Comparison of ENCODE assay signal across 12 cellular contexts in genomic region chr14:95480887-95481226, GRCh38. TPM values are rescaled to one million over a fixed set of nuclear protein-coding genes. Genes with fewer than 3 reads are reported as not detected.
A peak's percentile ranks its signal among the peaks of the same experiment; 100 is the strongest.
DNase-seq lines count a peak whose midpoint lies in the region; ATAC-seq and TF ChIP-seq lines count a peak whose summit lies in the region.
"Had no signal": no experiment of that assay in that cellular context is flagged by ENCODE, and none has a peak within 500 bp of the region (broad histone marks: within the 10 kb centered on the region; RNA-seq: fewer than 3 reads in every experiment).

No MANE protein-coding gene starts in this region.

- intact Hi-C loops in right cardiac atrium (cut with DNase I): no loop called here
- intact Hi-C loops in cardiac septum (cut with DNase I): loop anchor here (5.0 kb wide), 1 partner anchor 36 kb away; the partner anchor contains the start of gene SYNE3
- intact Hi-C loops in vagina (cut with DNase I): no loop called here

- ATAC-seq in right cardiac atrium (no peak), left lobe of liver (no peak), GM21423 (IDR thresholded peaks at IDR 0.05; ENCODE audit: unreplicated experiment) (no peak), GM18909 (IDR thresholded peaks at IDR 0.05; ENCODE audit: poor library complexity, unreplicated experiment) (no peak)

- POLR2A ChIA-PET in activated CD4-positive, alpha-beta memory T cell treated with anti-CD3 and anti-CD28 coated beads, Interleukin-2, amount 10 ng/mL, durations not matched to agents 7 days and 5 days (lab: Charles Lee): interaction anchor here (0.9 to 2.5 kb wide), 9 partner anchors 15 to 53 kb away, joined by 3 to 12 read pairs (median 7); partner anchors contain the start of genes GLRX5 and SYNE3

- H3K9ac ChIP-seq in muscle layer of colon (ENCODE audit: low read length): no peak overlapping the region

- H3K4me3 ChIP-seq in right cardiac atrium (ENCODE audit: low read length) (no peak overlapping the region), muscle layer of colon (ENCODE audit: low read depth in 1 of 2, low read length in 2 of 2) (no peak overlapping the region), vagina (no peak overlapping the region)
- H3K4me3 ChIP-seq: SJSA1 had no signal

- no peaks in the 10 kb centered on the region for H3K9me3 Mint-ChIP-seq in activated CD4-positive, alpha-beta memory T cell treated with anti-CD3 and anti-CD28 coated beads, Interleukin-2, amount 10 ng/mL, durations not matched to agents 7 days and 5 days

- DNase-seq in right cardiac atrium (no peak), cardiac septum (ENCODE audit: low spot score) (no peak), vagina (ENCODE audit: extremely low spot score in 2 of 2) (no peak), left lobe of liver (ENCODE audit: low spot score) (no peak)
- DNase-seq in activated CD4-positive, alpha-beta memory T cell treated with anti-CD3 and anti-CD28 coated beads, Interleukin-2, amount 10 ng/mL, durations not matched to agents 7 days and 5 days: no peak
- DNase-seq: NCI-H345 had no signal

- H3K4me1 Mint-ChIP-seq in activated CD4-positive, alpha-beta memory T cell treated with anti-CD3 and anti-CD28 coated beads, Interleukin-2, amount 10 ng/mL, durations not matched to agents 7 days and 5 days: peaks cover 52% of the 10 kb centered on the region

- H3K36me3 Mint-ChIP-seq in activated CD4-positive, alpha-beta memory T cell treated with anti-CD3 and anti-CD28 coated beads, Interleukin-2, amount 10 ng/mL, durations not matched to agents 7 days and 5 days (ENCODE audit: low read depth): peaks cover 41% of the 10 kb centered on the region

- no peak for TF ChIP-seq POLR2A in vagina (IDR thresholded peaks at IDR 0.05)

- H3K4me3 Mint-ChIP-seq in activated CD4-positive, alpha-beta memory T cell treated with anti-CD3 and anti-CD28 coated beads, Interleukin-2, amount 10 ng/mL, durations not matched to agents 7 days and 5 days: no peak overlapping the region

- CTCF ChIA-PET in activated CD4-positive, alpha-beta memory T cell treated with anti-CD3 and anti-CD28 coated beads, Interleukin-2, amount 10 ng/mL, durations not matched to agents 7 days and 5 days (lab: Charles Lee): interaction anchor here (1.0 to 1.2 kb wide), 3 partner anchors 38 to 46 kb away, joined by 4 to 8 read pairs (median 4); no protein-coding TSS in a partner anchor

- H3K4me1 ChIP-seq in right cardiac atrium (ENCODE audit: control insufficient read depth, insufficient read depth, low read length) (peaks cover 25% of the 10 kb centered on the region), muscle layer of colon (ENCODE audit: insufficient read depth, low read length) (peaks cover 31% of the 10 kb centered on the region), vagina (peaks cover 86% of the 10 kb centered on the region)

- no peak for TF ChIP-seq CTCF in vagina (IDR thresholded peaks at IDR 0.05)

- H3K36me3 ChIP-seq in muscle layer of colon (ENCODE audit: insufficient read depth, low read length) (no peaks in the 10 kb centered on the region), vagina (no peaks in the 10 kb centered on the region)
- H3K36me3 ChIP-seq: SJSA1 had no signal

- 92% methylated on average over 9 of the region's 9 CpGs for WGBS in right cardiac atrium

- H3K27ac ChIP-seq in right cardiac atrium (ENCODE audit: low read length) (peak overlapping the region; percentile 19), muscle layer of colon (ENCODE audit: low read depth, low read length) (peak overlapping the region; percentile 7), vagina (peak overlapping the region; percentile 92)
- H3K27ac ChIP-seq: C4-2B, SJSA1 had no signal

- no peaks in the 10 kb centered on the region for H3K27me3 ChIP-seq in right cardiac atrium (ENCODE audit: control insufficient read depth, insufficient read depth)
- H3K27me3 ChIP-seq in muscle layer of colon (ENCODE audit: control insufficient read depth in 1 of 2, insufficient read depth in 2 of 2, low read length in 2 of 2): no peaks in the 10 kb centered on the region
- H3K27me3 ChIP-seq in vagina: no peaks in the 10 kb centered on the region
- H3K27me3 ChIP-seq: SJSA1 had no signal

- H3K27ac Mint-ChIP-seq in activated CD4-positive, alpha-beta memory T cell treated with anti-CD3 and anti-CD28 coated beads, Interleukin-2, amount 10 ng/mL, durations not matched to agents 7 days and 5 days: peak overlapping the region; percentile 79
- H3K27ac Mint-ChIP-seq: progenitor cell of endocrine pancreas had no signal

- H3K9me3 ChIP-seq in right cardiac atrium (ENCODE audit: control insufficient read depth, low read length) (no peaks in the 10 kb centered on the region), muscle layer of colon (ENCODE audit: low read length) (no peaks in the 10 kb centered on the region), vagina (no peaks in the 10 kb centered on the region)
- H3K9me3 ChIP-seq: SJSA1 had no signal

- H3K27me3 Mint-ChIP-seq in activated CD4-positive, alpha-beta memory T cell treated with anti-CD3 and anti-CD28 coated beads, Interleukin-2, amount 10 ng/mL, durations not matched to agents 7 days and 5 days: no peaks in the 10 kb centered on the region

RNA-seq across cellular contexts. Expression of gene SYNE3, which starts 35.6 kb away (rescaled TPM):
- total RNA-seq in right cardiac atrium (10 to 100 TPM; 12.1 to 18.0 (median 14.8) TPM), cardiac septum (12.4 TPM), vagina (27.0 TPM), left lobe of liver (13.6 TPM)
- 5.2 TPM for polyA plus RNA-seq in right cardiac atrium
- 10 to 100 TPM; 86.2 to 89.5 TPM for total RNA-seq in activated CD4-positive, alpha-beta memory T cell treated with anti-CD3 and anti-CD28 coated beads, Interleukin-2, amount 10 ng/mL, durations not matched to agents 7 days and 5 days

RNA-seq across cellular contexts. Expression of gene GLRX5, which starts 54.0 kb away (rescaled TPM):
- 10 to 100 TPM; 78.1 to 82.4 (median 78.7) TPM for total RNA-seq in right cardiac atrium
- 111 TPM for polyA plus RNA-seq in right cardiac atrium
- 61.8 TPM for total RNA-seq in cardiac septum
- 10 to 100 TPM; 30.4 to 34.5 TPM for total RNA-seq in activated CD4-positive, alpha-beta memory T cell treated with anti-CD3 and anti-CD28 coated beads, Interleukin-2, amount 10 ng/mL, durations not matched to agents 7 days and 5 days
- total RNA-seq in vagina: 20.4 TPM
- 31.4 TPM for total RNA-seq in left lobe of liver

Comparison
In these comparisons a context has a peak if more than half of its experiments do, and no peak if none do; other contexts are left out.
1. H3K27ac ChIP-seq: peak in every context shown above with its lines; median percentile 92 in vagina; 19 in right cardiac atrium; 7 in muscle layer of colon.